Comparison of ENCODE assay signal across 8 cellular contexts in genomic region chr7:100476108-100476780, GRCh38. TPM values are rescaled to one million over a fixed set of nuclear protein-coding genes. Genes with fewer than 3 reads are reported as not detected.
DNase-seq lines count a peak whose midpoint lies in the region; ATAC-seq lines count a peak whose summit lies in the region.

No MANE protein-coding gene starts in this region.

- H3K36me3 Mint-ChIP-seq in T-helper 1 cell treated with Interleukin-12 subunit alpha and Interleukin-12 subunit beta and Interleukin-4 antibody, amounts not matched to agents 30 μg/mL and 1 μg/mL, for 36 hours (ENCODE audit: low read depth): peaks cover 29% of the 10 kb centered on the region
- H3K36me3 Mint-ChIP-seq in activated T-helper 1 cell treated with anti-CD3 and anti-CD28 coated beads, Interleukin-12 subunit alpha, Interleukin-12 subunit beta, Interleukin-2, Interleukin-4 antibody, amounts not matched to agents 30 ng/mL and 10 ng/mL and 1 ng/mL, durations not matched to agents 14 hours and 24 hours and 36 hours (ENCODE audit: low read depth): peaks cover 33% of the 10 kb centered on the region

- intact Hi-C loops in activated T-helper 1 cell treated with anti-CD3 and anti-CD28 coated beads, Interleukin-12 subunit alpha, Interleukin-12 subunit beta, Interleukin-2, Interleukin-4 antibody, amounts not matched to agents 30 ng/mL and 10 ng/mL and 1 ng/mL, durations not matched to agents 14 hours and 24 hours and 36 hours (cut with micrococcal nuclease): loop anchor here (5.0 kb wide), 2 partner anchors 216 to 251 kb away; partner anchors contain the start of gene GIGYF1
- intact Hi-C loops in left ventricle myocardium superior (cut with micrococcal nuclease): no loop called here

- H3K9me3 Mint-ChIP-seq in T-helper 1 cell treated with Interleukin-12 subunit alpha and Interleukin-12 subunit beta and Interleukin-4 antibody, amounts not matched to agents 30 μg/mL and 1 μg/mL, for 36 hours: no peaks in the 10 kb centered on the region
- H3K9me3 Mint-ChIP-seq in activated T-helper 1 cell treated with anti-CD3 and anti-CD28 coated beads, Interleukin-12 subunit alpha, Interleukin-12 subunit beta, Interleukin-2, Interleukin-4 antibody, amounts not matched to agents 30 ng/mL and 10 ng/mL and 1 ng/mL, durations not matched to agents 14 hours and 24 hours and 36 hours: no peaks in the 10 kb centered on the region

- peak overlapping the region; percentile 90 for H3K27ac Mint-ChIP-seq in T-helper 1 cell treated with Interleukin-12 subunit alpha and Interleukin-12 subunit beta and Interleukin-4 antibody, amounts not matched to agents 30 μg/mL and 1 μg/mL, for 36 hours
- peak overlapping the region; percentile 88 for H3K27ac Mint-ChIP-seq in activated T-helper 1 cell treated with anti-CD3 and anti-CD28 coated beads, Interleukin-12 subunit alpha, Interleukin-12 subunit beta, Interleukin-2, Interleukin-4 antibody, amounts not matched to agents 30 ng/mL and 10 ng/mL and 1 ng/mL, durations not matched to agents 14 hours and 24 hours and 36 hours

- H3K27me3 Mint-ChIP-seq in T-helper 1 cell treated with Interleukin-12 subunit alpha and Interleukin-12 subunit beta and Interleukin-4 antibody, amounts not matched to agents 30 μg/mL and 1 μg/mL, for 36 hours (ENCODE audit: low read depth): no peaks in the 10 kb centered on the region
- no peaks in the 10 kb centered on the region for H3K27me3 Mint-ChIP-seq in activated T-helper 1 cell treated with anti-CD3 and anti-CD28 coated beads, Interleukin-12 subunit alpha, Interleukin-12 subunit beta, Interleukin-2, Interleukin-4 antibody, amounts not matched to agents 30 ng/mL and 10 ng/mL and 1 ng/mL, durations not matched to agents 14 hours and 24 hours and 36 hours (ENCODE audit: insufficient read depth)

- peak overlapping the region; percentile 97 for H3K27ac ChIP-seq in substantia nigra (ENCODE audit: low read depth, low read length, poor library complexity, severe bottlenecking)

- DNase-seq in T-helper 1 cell (no peak), left ventricle myocardium superior (no peak), substantia nigra (lab: John Stamatoyannopoulos, UW) (peak in 1 of 49 donors; percentile 9), NCI-H524 treated with DMSO at 0.1 percent for 48 hours (lab: John Stamatoyannopoulos, UW) (no peak), putamen (ENCODE audit: low spot score) (no peak), D341Med (ENCODE audit: low spot score) (no peak)
- DNase-seq in activated T-helper 1 cell treated with anti-CD3 and anti-CD28 coated beads, Interleukin-12 subunit alpha, Interleukin-12 subunit beta, Interleukin-2, Interleukin-4 antibody, amounts not matched to agents 30 ng/mL and 10 ng/mL and 1 ng/mL, durations not matched to agents 14 hours and 24 hours and 36 hours (ENCODE audit: low spot score): no peak

- H3K4me1 Mint-ChIP-seq in T-helper 1 cell treated with Interleukin-12 subunit alpha and Interleukin-12 subunit beta and Interleukin-4 antibody, amounts not matched to agents 30 μg/mL and 1 μg/mL, for 36 hours (ENCODE audit: low read depth): peaks cover 27% of the 10 kb centered on the region
- H3K4me1 Mint-ChIP-seq in activated T-helper 1 cell treated with anti-CD3 and anti-CD28 coated beads, Interleukin-12 subunit alpha, Interleukin-12 subunit beta, Interleukin-2, Interleukin-4 antibody, amounts not matched to agents 30 ng/mL and 10 ng/mL and 1 ng/mL, durations not matched to agents 14 hours and 24 hours and 36 hours (ENCODE audit: low read depth): peaks cover 40% of the 10 kb centered on the region

- peak; percentile 44 for ATAC-seq in left ventricle myocardium superior

- H3K4me3 Mint-ChIP-seq in T-helper 1 cell treated with Interleukin-12 subunit alpha and Interleukin-12 subunit beta and Interleukin-4 antibody, amounts not matched to agents 30 μg/mL and 1 μg/mL, for 36 hours: peak overlapping the region; percentile 97
- peak overlapping the region; percentile 99 for H3K4me3 Mint-ChIP-seq in activated T-helper 1 cell treated with anti-CD3 and anti-CD28 coated beads, Interleukin-12 subunit alpha, Interleukin-12 subunit beta, Interleukin-2, Interleukin-4 antibody, amounts not matched to agents 30 ng/mL and 10 ng/mL and 1 ng/mL, durations not matched to agents 14 hours and 24 hours and 36 hours

RNA-seq across cellular contexts. Expression of gene TSC22D4, which starts 2.8 kb away (rescaled TPM):
- total RNA-seq in activated T-helper 1 cell treated with anti-CD3 and anti-CD28 coated beads, Interleukin-12 subunit alpha, Interleukin-12 subunit beta, Interleukin-2, Interleukin-4 antibody, amounts not matched to agents 30 ng/mL and 10 ng/mL and 1 ng/mL, durations not matched to agents 14 hours and 24 hours and 36 hours: 126 and 134 TPM in 2 replicates
- total RNA-seq in left ventricle myocardium superior: 51.1 TPM

RNA-seq across cellular contexts. Expression of gene NYAP1, which starts 7.5 kb away (rescaled TPM):
- total RNA-seq in activated T-helper 1 cell treated with anti-CD3 and anti-CD28 coated beads, Interleukin-12 subunit alpha, Interleukin-12 subunit beta, Interleukin-2, Interleukin-4 antibody, amounts not matched to agents 30 ng/mL and 10 ng/mL and 1 ng/mL, durations not matched to agents 14 hours and 24 hours and 36 hours: 0.23 and 0.37 TPM in 2 replicates
- 0.32 TPM for total RNA-seq in left ventricle myocardium superior

RNA-seq across cellular contexts. Expression of gene SPACDR, which starts 12.2 kb away (rescaled TPM):
- total RNA-seq in activated T-helper 1 cell treated with anti-CD3 and anti-CD28 coated beads, Interleukin-12 subunit alpha, Interleukin-12 subunit beta, Interleukin-2, Interleukin-4 antibody, amounts not matched to agents 30 ng/mL and 10 ng/mL and 1 ng/mL, durations not matched to agents 14 hours and 24 hours and 36 hours: 2.8 and 2.9 TPM in 2 replicates
- total RNA-seq in left ventricle myocardium superior: 0.32 TPM

RNA-seq across cellular contexts. Expression of gene PPP1R35, which starts 39.9 kb away (rescaled TPM):
- total RNA-seq in activated T-helper 1 cell treated with anti-CD3 and anti-CD28 coated beads, Interleukin-12 subunit alpha, Interleukin-12 subunit beta, Interleukin-2, Interleukin-4 antibody, amounts not matched to agents 30 ng/mL and 10 ng/mL and 1 ng/mL, durations not matched to agents 14 hours and 24 hours and 36 hours: 57.6 and 58.6 TPM in 2 replicates
- 10.3 TPM for total RNA-seq in left ventricle myocardium superior

RNA-seq across cellular contexts. Expression of gene MEPCE, which starts 46.6 kb away (rescaled TPM):
- total RNA-seq in activated T-helper 1 cell treated with anti-CD3 and anti-CD28 coated beads, Interleukin-12 subunit alpha, Interleukin-12 subunit beta, Interleukin-2, Interleukin-4 antibody, amounts not matched to agents 30 ng/mL and 10 ng/mL and 1 ng/mL, durations not matched to agents 14 hours and 24 hours and 36 hours: 57.6 and 58.8 TPM in 2 replicates
- total RNA-seq in left ventricle myocardium superior: 25.8 TPM
